23 cellular contexts compared by ENCODE assay signal in the genomic region with DNA sequence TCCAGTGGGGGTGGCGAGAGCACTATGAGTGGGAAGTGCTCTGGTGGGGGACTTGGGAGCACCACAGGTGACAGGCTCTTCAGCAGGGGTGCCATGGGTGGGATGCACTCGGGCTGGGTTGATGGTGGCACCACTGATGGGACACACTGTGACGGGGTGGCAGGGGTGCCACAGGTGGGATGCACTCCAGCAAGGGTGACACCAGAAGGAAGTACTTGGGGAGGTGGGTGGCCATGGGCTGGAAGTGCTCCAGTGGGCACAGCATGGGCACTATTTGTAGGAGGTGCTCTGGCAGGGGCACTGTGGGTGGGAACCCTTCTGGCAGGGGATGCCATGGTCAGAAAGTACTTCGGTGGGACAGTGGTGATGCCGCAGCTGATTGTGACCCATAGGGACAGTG.
"Had no signal": no experiment of that assay in that cellular context is flagged by ENCODE, and none has a peak within 500 bp of the region (broad histone marks: within the 10 kb centered on the region; RNA-seq: fewer than 3 reads in every experiment).

No MANE protein-coding gene starts in this region.

- H3K4me3 Mint-ChIP-seq: immature natural killer cell, mesothelial cell of epicardium had no signal

- ATAC-seq: foreskin keratinocyte, gastroesophageal sphincter, heart left ventricle, left cardiac atrium, left lung, left ventricle myocardium superior, lower lobe of right lung, mucosa of descending colon had no signal

- H3K36me3 Mint-ChIP-seq: immature natural killer cell had no signal

- H3K4me1 ChIP-seq: colonic mucosa, esophagus muscularis mucosa, foreskin keratinocyte, gastroesophageal sphincter, heart left ventricle, left lung, lower lobe of right lung had no signal

- H3K36me3 ChIP-seq: colonic mucosa, esophagus muscularis mucosa, gastroesophageal sphincter, heart left ventricle, left lung, lower lobe of right lung had no signal

- H3K4me1 Mint-ChIP-seq: immature natural killer cell, mesothelial cell of epicardium had no signal

- FAIRE-seq: endothelial cell of umbilical vein, frontal cortex had no signal

- H3K27ac Mint-ChIP-seq: immature natural killer cell, mesothelial cell of epicardium had no signal

- H3K27ac ChIP-seq: colonic mucosa, dorsolateral prefrontal cortex, esophagus muscularis mucosa, foreskin keratinocyte, gastroesophageal sphincter, heart left ventricle, hepatocyte, left lung, lower lobe of right lung had no signal

- DNase-seq: colonic mucosa; cortex of kidney; dermis blood vessel endothelial cell; dorsolateral prefrontal cortex; effector CD4-positive, alpha-beta T cell; effector memory CD4-positive, alpha-beta T cell; foreskin keratinocyte; heart left ventricle; hypothalamus; immature natural killer cell; islet precursor cell; left cardiac atrium; left lung; left ventricle myocardium superior; lower lobe of right lung; mesenchymal stem cell; mucosa of descending colon had no signal

- H3K4me3 ChIP-seq: colonic mucosa, dorsolateral prefrontal cortex, esophagus muscularis mucosa, gastroesophageal sphincter, heart left ventricle, hepatocyte, left lung, lower lobe of right lung, mucosa of descending colon had no signal

- H3K27me3 ChIP-seq: colonic mucosa, esophagus muscularis mucosa, foreskin keratinocyte, gastroesophageal sphincter, hepatocyte, left lung had no signal

- H3K9me3 ChIP-seq: colonic mucosa, gastroesophageal sphincter, heart left ventricle, left lung, lower lobe of right lung, mucosa of descending colon had no signal
